Comparison of ENCODE assay signal across 8 cellular contexts in genomic region chr1:8314346-8315280, GRCh38. TPM values are rescaled to one million over a fixed set of nuclear protein-coding genes. Genes with fewer than 3 reads are reported as not detected.
A peak's percentile ranks its signal among the peaks of the same experiment; 100 is the strongest.
DNase-seq lines count a peak whose midpoint lies in the region; ATAC-seq and TF ChIP-seq lines count a peak whose summit lies in the region.

No MANE protein-coding gene starts in this region.

- H3K4me2 ChIP-seq in parathyroid adenoma (ENCODE audit: low read length) = no peak overlapping the region

- H3K9me3 Mint-ChIP-seq in Calu3 (ENCODE audit: low read depth, unreplicated experiment) = no peaks in the 10 kb centered on the region
- no peaks in the 10 kb centered on the region for H3K9me3 Mint-ChIP-seq in activated naive CD4-positive, alpha-beta T cell treated with anti-CD3 and anti-CD28 coated beads for 36 hours

- intact Hi-C loops in Calu3 (cut with micrococcal nuclease; ENCODE audit: unreplicated experiment) = loop anchor here (1.0 to 10.0 kb wide), 4 partner anchors 60 to 332 kb away; no protein-coding TSS in a partner anchor
- intact Hi-C loops in activated naive CD4-positive, alpha-beta T cell treated with anti-CD3 and anti-CD28 coated beads for 36 hours (cut with micrococcal nuclease) = loop anchor here (1.0 kb wide), 2 partner anchors 283 to 299 kb away; no protein-coding TSS in a partner anchor

- H3K36me3 Mint-ChIP-seq in Calu3 (ENCODE audit: insufficient read depth, unreplicated experiment) = peaks cover 11% of the 10 kb centered on the region
- no peaks in the 10 kb centered on the region for H3K36me3 Mint-ChIP-seq in activated naive CD4-positive, alpha-beta T cell treated with anti-CD3 and anti-CD28 coated beads for 36 hours (ENCODE audit: low read depth)

- peak; percentile 70 for TF ChIP-seq CTCF in Calu3 (IDR thresholded peaks at IDR 0.05; ENCODE audit: unreplicated experiment)
- peak in 5 of 6 experiments; percentile 63 to 98 (median 96) for TF ChIP-seq CTCF in Peyer's patch (IDR thresholded peaks at IDR 0.05)
- TF ChIP-seq CTCF in parathyroid adenoma (IDR thresholded peaks at IDR 0.05) = peak; percentile 74

- H3K27me3 Mint-ChIP-seq in Calu3 (ENCODE audit: unreplicated experiment) = no peaks in the 10 kb centered on the region
- peaks cover 15% of the 10 kb centered on the region for H3K27me3 Mint-ChIP-seq in activated naive CD4-positive, alpha-beta T cell treated with anti-CD3 and anti-CD28 coated beads for 36 hours (ENCODE audit: low read depth)

- no peaks in the 10 kb centered on the region for H3K27me3 ChIP-seq in Peyer's patch
- no peaks in the 10 kb centered on the region for H3K27me3 ChIP-seq in parathyroid adenoma (ENCODE audit: control insufficient read depth, insufficient read depth, low read length)

- H3K27ac Mint-ChIP-seq in Calu3 (ENCODE audit: unreplicated experiment) = no peak overlapping the region
- no peak overlapping the region for H3K27ac Mint-ChIP-seq in activated naive CD4-positive, alpha-beta T cell treated with anti-CD3 and anti-CD28 coated beads for 36 hours

- H3K36me3 ChIP-seq in Peyer's patch = no peaks in the 10 kb centered on the region
- no peaks in the 10 kb centered on the region for H3K36me3 ChIP-seq in parathyroid adenoma (ENCODE audit: control insufficient read depth, insufficient read depth, low read length)

- H3K9ac ChIP-seq in parathyroid adenoma = no peak overlapping the region

- H3K4me3 ChIP-seq in Peyer's patch (no peak overlapping the region), parathyroid adenoma (ENCODE audit: low read depth, low read length) (no peak overlapping the region)

- no peak for TF ChIP-seq POLR2A in Peyer's patch (IDR thresholded peaks at IDR 0.05)

- ATAC-seq in GM19455 (IDR thresholded peaks at IDR 0.05; ENCODE audit: unreplicated experiment) = no peak
- ATAC-seq in GM18520 (IDR thresholded peaks at IDR 0.05; ENCODE audit: unreplicated experiment) = no peak

- H3K4me3 Mint-ChIP-seq in Calu3 (ENCODE audit: low read depth, unreplicated experiment) = no peak overlapping the region
- H3K4me3 Mint-ChIP-seq in activated naive CD4-positive, alpha-beta T cell treated with anti-CD3 and anti-CD28 coated beads for 36 hours = no peak overlapping the region

- H3K27ac ChIP-seq in Peyer's patch (no peak overlapping the region), parathyroid adenoma (no peak overlapping the region)

- no TSS peak for BruUV-seq in Calu3 (replicated peaks; lab: Mats Ljungman, UMichigan)

- H3K9me3 ChIP-seq in Peyer's patch (no peaks in the 10 kb centered on the region), parathyroid adenoma (ENCODE audit: control insufficient read depth, low read length) (no peaks in the 10 kb centered on the region)

- DNase-seq in Calu3 = peak; percentile 82
- peak; percentile 94 for DNase-seq in HuH-7 (ENCODE audit: low spot score)
- peak; percentile 46 to 86 (median 84) for DNase-seq in Peyer's patch
- DNase-seq in activated naive CD4-positive, alpha-beta T cell treated with anti-CD3 and anti-CD28 coated beads for 36 hours = peak; percentile 70
- DNase-seq in globus pallidus (ENCODE audit: low spot score) = peak; percentile 38

- H2AFZ ChIP-seq in parathyroid adenoma = peak overlapping the region; percentile 56

- CTCF ChIA-PET in Calu3 (lab: Charles Lee) = interaction anchor here (0.6 to 2.0 kb wide), 18 partner anchors 21 to 344 kb away, joined by 3 to 25 read pairs (median 4); no protein-coding TSS in a partner anchor
- CTCF ChIA-PET in activated naive CD4-positive, alpha-beta T cell treated with anti-CD3 and anti-CD28 coated beads for 36 hours (lab: Charles Lee) = interaction anchor here (0.8 to 5.5 kb wide), 10 partner anchors 32 to 332 kb away, joined by 3 to 54 read pairs (median 5); no protein-coding TSS in a partner anchor

- H3K79me2 ChIP-seq in parathyroid adenoma = no peaks in the 10 kb centered on the region

- H3K4me1 Mint-ChIP-seq in Calu3 (ENCODE audit: low read depth, unreplicated experiment) = peaks cover 38% of the 10 kb centered on the region
- H3K4me1 Mint-ChIP-seq in activated naive CD4-positive, alpha-beta T cell treated with anti-CD3 and anti-CD28 coated beads for 36 hours (ENCODE audit: low read depth) = peaks cover 9% of the 10 kb centered on the region

- H3K4me1 ChIP-seq in Peyer's patch = peaks cover 3 to 21% (median 10%) of the 10 kb centered on the region in 4 donors
- H3K4me1 ChIP-seq in parathyroid adenoma = peaks cover 2% of the 10 kb centered on the region

RNA-seq across cellular contexts. Expression of gene SLC45A1, which starts 3.3 kb away (rescaled TPM):
- total RNA-seq in Calu3 (2022) = 0.73 TPM in 2 replicates
- total RNA-seq in Peyer's patch = 1 to 10 TPM in 2 of 4 donors, under 1 TPM in 2; 0.70 to 2.5 (median 1.1) TPM
- under 1 TPM; 0.52 to 0.74 TPM for total RNA-seq in activated naive CD4-positive, alpha-beta T cell treated with anti-CD3 and anti-CD28 coated beads for 36 hours

Comparison
In these comparisons a context has a peak if more than half of its experiments do, and no peak if none do; other contexts are left out.
1. DNase-seq: peak in every context shown above with its lines; median percentile 94 in HuH-7; 84 in Peyer's patch; 82 in Calu3; 70 in activated naive CD4-positive, alpha-beta T cell treated with anti-CD3 and anti-CD28 coated beads for 36 hours; 38 in globus pallidus.